26 cellular contexts compared by ENCODE assay signal in the genomic region with DNA sequence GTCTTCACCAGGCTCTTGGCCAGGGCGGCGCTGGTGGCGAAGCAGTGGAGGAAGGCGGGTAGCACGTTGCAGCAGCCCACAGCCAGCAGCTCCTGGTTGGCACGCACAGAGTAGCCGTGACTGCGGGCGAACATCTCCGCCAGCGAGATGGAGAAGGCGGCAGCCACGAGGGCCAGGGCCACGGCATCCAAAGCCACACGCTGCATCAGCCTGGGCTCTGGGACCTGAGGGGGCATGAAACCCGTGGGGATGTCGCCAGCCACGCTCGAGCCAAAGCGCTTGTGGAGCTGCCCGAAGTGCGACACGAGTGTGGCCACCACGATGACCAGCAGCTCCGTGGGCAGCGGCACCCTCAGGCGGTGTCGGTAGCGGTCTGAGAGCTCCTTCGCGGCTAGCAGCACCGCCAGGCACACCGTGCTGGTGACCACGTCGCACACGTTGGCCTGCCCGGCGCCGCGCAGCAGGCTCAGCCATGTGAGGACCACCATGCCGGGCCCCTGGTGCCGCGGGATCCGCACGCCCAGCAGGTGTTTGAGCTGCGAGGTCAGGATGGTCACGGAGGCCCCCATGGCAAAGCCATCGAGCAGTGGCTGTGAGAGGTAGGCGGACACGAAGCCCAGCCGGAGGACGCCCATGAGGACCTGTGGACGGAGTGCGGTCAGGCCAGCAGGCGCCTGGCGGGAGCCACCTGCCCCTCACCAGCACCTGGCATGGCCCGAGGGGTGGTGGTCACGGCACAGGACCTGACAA. TPM values are rescaled to one million over a fixed set of nuclear protein-coding genes. Genes with fewer than 3 reads are reported as not detected.
A peak's percentile ranks its signal among the peaks of the same experiment; 100 is the strongest.
DNase-seq lines count a peak whose midpoint lies in the region; ATAC-seq, FAIRE-seq and TF ChIP-seq lines count a peak whose summit lies in the region.
"Had no signal": no experiment of that assay in that cellular context is flagged by ENCODE, and none has a peak within 500 bp of the region (broad histone marks: within the 10 kb centered on the region; RNA-seq: fewer than 3 reads in every experiment).

No MANE protein-coding gene starts in this region.

- TF ChIP-seq POLR2A in K562 (conservative IDR thresholded peaks at IDR 0.05): no peak

- H3K36me3 ChIP-seq in BE2C (no peaks in the 10 kb centered on the region), K562 (ENCODE audit: control insufficient read depth, insufficient read depth, low read length) (peaks cover 22% of the 10 kb centered on the region; the same call in 1 of the 3 replicates)

- no peaks in the 10 kb centered on the region for H3K9me3 Mint-ChIP-seq in activated CD4-positive, alpha-beta memory T cell treated with anti-CD3 and anti-CD28 coated beads, Interleukin-2, amount 10 ng/mL, durations not matched to agents 7 days and 5 days
- H3K9me3 Mint-ChIP-seq: CD8-positive, alpha-beta T cell; GM23338 had no signal

- no peaks in the 10 kb centered on the region for H3K27me3 Mint-ChIP-seq in activated CD4-positive, alpha-beta memory T cell treated with anti-CD3 and anti-CD28 coated beads, Interleukin-2, amount 10 ng/mL, durations not matched to agents 7 days and 5 days

- no peak overlapping the region for H2AFZ ChIP-seq in K562 (ENCODE audit: low read depth, low read length)
- H2AFZ ChIP-seq: GM23338 had no signal

- TF ChIP-seq CTCF in BE2C (IDR thresholded peaks at IDR 0.05; ENCODE audit: low read depth, low read length) (no peak), K562 (IDR thresholded peaks at IDR 0.05 in 2 of 3, conservative IDR thresholded peaks at IDR 0.05 in 1 of 3; ENCODE audit: insufficient read depth in 2 of 3, low read depth in 1 of 3, low read length in 3 of 3) (no peak)

- H3K4me2 ChIP-seq in K562 (ENCODE audit: insufficient read depth, low read length): no peak overlapping the region
- H3K4me2 ChIP-seq: GM23338 had no signal

- no peak overlapping the region for H3K4me3 Mint-ChIP-seq in activated CD4-positive, alpha-beta memory T cell treated with anti-CD3 and anti-CD28 coated beads, Interleukin-2, amount 10 ng/mL, durations not matched to agents 7 days and 5 days
- H3K4me3 Mint-ChIP-seq: CD8-positive, alpha-beta T cell; GM23338; H9 had no signal

- intact Hi-C loops in K562 (cut with micrococcal nuclease): loop anchor here (5.0 to 10.0 kb wide), 5 partner anchors 55 to 305 kb away; a partner anchor contains a TSS

- H3K27ac Mint-ChIP-seq in activated CD4-positive, alpha-beta memory T cell treated with anti-CD3 and anti-CD28 coated beads, Interleukin-2, amount 10 ng/mL, durations not matched to agents 7 days and 5 days: no peak overlapping the region
- H3K27ac Mint-ChIP-seq: CD8-positive, alpha-beta T cell; GM23338; H9 had no signal

- H3K9ac ChIP-seq in K562 (ENCODE audit: insufficient read depth in 1 of 2, low read depth in 2 of 2, low read length in 2 of 2): no peak overlapping the region

- H3K4me1 ChIP-seq in BE2C (no peaks in the 10 kb centered on the region), K562 (replicated peaks in 1 of 2; ENCODE audit: control insufficient read depth in 2 of 2, insufficient read depth in 2 of 2, low read length in 2 of 2) (peaks cover 38 to 89% of the 10 kb centered on the region in 2 experiments)

- POLR2A ChIA-PET in K562 (lab: Yijun Ruan, JAX): interaction anchor here (0.6 to 0.9 kb wide), 2 partner anchors 88 to 109 kb away, joined by 4 to 5 read pairs; no protein-coding TSS in a partner anchor
- POLR2A ChIA-PET in activated CD4-positive, alpha-beta memory T cell treated with anti-CD3 and anti-CD28 coated beads, Interleukin-2, amount 10 ng/mL, durations not matched to agents 7 days and 5 days (lab: Charles Lee): no interaction called here

- no peak overlapping the region for H3K27ac ChIP-seq in K562 (ENCODE audit: extremely low read depth, low read depth, low read length)
- H3K27ac ChIP-seq: C4-2B, Peyer's patch, SK-N-MC had no signal

- no peak for FAIRE-seq in K562 (lab: Jason Lieb, UNC)
- FAIRE-seq: GM12878 had no signal

- TF ChIP-seq EP300 in K562 (IDR thresholded peaks at IDR 0.05; ENCODE audit: low read length): no peak

- H4K20me1 ChIP-seq in K562 (replicated peaks; ENCODE audit: control insufficient read depth, insufficient read depth, low read length): no peaks in the 10 kb centered on the region

- no peak for ATAC-seq in K562
- ATAC-seq: CD8-positive, alpha-beta T cell; GM12878; GM23338 had no signal

- peak; percentile 11 for DNase-seq in BE2C
- no peak for DNase-seq in K562 (ENCODE audit: extremely low read depth in 1 of 4, low spot score in 3 of 4)
- no peak for DNase-seq in activated CD4-positive, alpha-beta memory T cell treated with anti-CD3 and anti-CD28 coated beads, Interleukin-2, amount 10 ng/mL, durations not matched to agents 7 days and 5 days
- DNase-seq: Caco-2; CD8-positive, alpha-beta T cell; DMS 273 treated with DMSO at 0.1 percent for 48 hours; DMS79; EL; GDM1; H9; Kasumi-1; NCI-H1092 treated with DMSO at 0.1 percent for 48 hours; NCI-H1436; NCI-H187; NCI-H2081 treated with DMSO at 0.1 percent for 48 hours; NCI-H2171; NCI-H226; NCI-H510A; NCI-H69; Peyer's patch; SIG-M5 had no signal

- H3K9me3 ChIP-seq in BE2C (no peaks in the 10 kb centered on the region), K562 (replicated peaks; ENCODE audit: control insufficient read depth, insufficient read depth, low read depth, low read length) (no peaks in the 10 kb centered on the region; the same call in 1 of the 2 replicates)
- H3K9me3 ChIP-seq: Caco-2, Peyer's patch had no signal

- peaks cover 33% of the 10 kb centered on the region for H3K79me2 ChIP-seq in K562 (ENCODE audit: control insufficient read depth, insufficient read depth, low read length)

- CTCF ChIA-PET in K562 (lab: Yijun Ruan, JAX; ENCODE audit: low intra/inter-chr PET ratio): no interaction called here
- CTCF ChIA-PET in activated CD4-positive, alpha-beta memory T cell treated with anti-CD3 and anti-CD28 coated beads, Interleukin-2, amount 10 ng/mL, durations not matched to agents 7 days and 5 days (lab: Charles Lee): no interaction called here

- H3K4me3 ChIP-seq in BE2C (ENCODE audit: low read depth, low read length): no peak overlapping the region
- no peak overlapping the region for H3K4me3 ChIP-seq in K562
- H3K4me3 ChIP-seq: GM12878, GM23338, Peyer's patch, SK-N-MC had no signal

- peaks cover 22% of the 10 kb centered on the region for H3K4me1 Mint-ChIP-seq in activated CD4-positive, alpha-beta memory T cell treated with anti-CD3 and anti-CD28 coated beads, Interleukin-2, amount 10 ng/mL, durations not matched to agents 7 days and 5 days

- H3K9me1 ChIP-seq in K562 (ENCODE audit: control insufficient read depth, insufficient read depth, low read length): no peaks in the 10 kb centered on the region

- 94% methylated on average over 30 of the region's 58 CpGs for WGBS in K562 (ENCODE audit: insufficient coverage, low coverage, missing lambda C conversion rate)

- no peak for TF ChIP-seq RAD21 in K562 (CRISPR knock-in tag; conservative IDR thresholded peaks at IDR 0.05 in 1 of 2, IDR thresholded peaks at IDR 0.05 in 1 of 2)

- no TSS peak for BruUV-seq in K562 (replicated peaks; lab: Mats Ljungman, UMichigan)

- H3K27me3 ChIP-seq in BE2C (peaks cover 14% of the 10 kb centered on the region), K562 (ENCODE audit: control insufficient read depth in 2 of 2, insufficient read depth in 2 of 2, low read length in 2 of 2) (no peaks in the 10 kb centered on the region)
- H3K27me3 ChIP-seq: Peyer's patch had no signal

- in situ Hi-C loops in K562 (cut with MboI): no loop called here

- H3K36me3 Mint-ChIP-seq in activated CD4-positive, alpha-beta memory T cell treated with anti-CD3 and anti-CD28 coated beads, Interleukin-2, amount 10 ng/mL, durations not matched to agents 7 days and 5 days (ENCODE audit: low read depth): no peaks in the 10 kb centered on the region

RNA-seq across cellular contexts. Expression of a gene that starts 3.1 kb away (rescaled TPM):
- 5.3 TPM for polyA plus RNA-seq in BE2C (2012; ENCODE audit: insufficient read depth, insufficient read length, low read depth)
- total RNA-seq in K562 (2011; cell fraction: chromatin; rRNA removed; ENCODE audit: low replicate concordance): 7.8 and 35.6 TPM in 2 replicates
- 35.8 and 36.4 TPM in 2 replicates for total RNA-seq in K562 (2011; cell fraction: nucleolus; rRNA removed)
- 12.5 and 18.8 TPM in 2 replicates for total RNA-seq in K562 (2011; cell fraction: nucleoplasm; rRNA removed)
- total RNA-seq in K562 (2014; rRNA removed) (9.9 and 10.1 TPM in 2 replicates), K562 (2014; rRNA removed; fragmentation: Illumina TruSeq; extraction: Trizol) (0.26 and 0.69 TPM in 2 replicates), K562 (2015; rRNA removed; fragmentation: Illumina TruSeq; extraction: Trizol) (3.1 and 4.8 TPM in 2 replicates), K562 (2021) (13.6 and 16.1 TPM in 2 replicates)
- polyA plus RNA-seq in K562 (2011; rRNA removed) (1.2 and 2.2 TPM in 2 replicates), K562 (2014; fragmentation: Illumina TruSeq; extraction: Trizol) (0.30 and 1.2 TPM in 2 replicates), K562 (2014; fragmentation: Nextera tagmentation; extraction: Ambion mirVana) (under 1 TPM; 0.04 to 0.13 TPM), K562 (2014; rRNA removed) (11.2 and 14.1 TPM in 2 replicates)
- polyA plus RNA-seq in K562 (2011; cell fraction: cytosol; rRNA removed): 0.90 and 2.8 TPM in 2 replicates
- 34.5 and 72.8 TPM in 2 replicates for polyA plus RNA-seq in K562 (2011; cell fraction: nucleus; rRNA removed)
- polyA plus RNA-seq in K562 (2012): 9.8 and 26.2 TPM in 2 replicates
- polyA minus RNA-seq in K562 (2011; rRNA and poly(A)+ RNA removed): 0.36 and 0.70 TPM in 2 replicates
- 7.3 and 13.7 TPM in 2 replicates for polyA minus RNA-seq in K562 (2011; cell fraction: cytosol; rRNA and poly(A)+ RNA removed)
- polyA minus RNA-seq in K562 (2011; cell fraction: nucleus; rRNA and poly(A)+ RNA removed): 10.0 and 12.1 TPM in 2 replicates
- total RNA-seq in activated CD4-positive, alpha-beta memory T cell treated with anti-CD3 and anti-CD28 coated beads, Interleukin-2, amount 10 ng/mL, durations not matched to agents 7 days and 5 days: 10 to 100 TPM; 18.8 to 19.0 TPM

RNA-seq across cellular contexts. Expression of a gene that starts 3.3 kb away (rescaled TPM):
- polyA plus RNA-seq in BE2C (2012; ENCODE audit: insufficient read depth, insufficient read length, low read depth): 1.6 TPM
- 5.5 and 11.7 TPM in 2 replicates for total RNA-seq in K562 (2011; cell fraction: chromatin; rRNA removed; ENCODE audit: low replicate concordance)
- 8.4 and 9.3 TPM in 2 replicates for total RNA-seq in K562 (2011; cell fraction: nucleolus; rRNA removed)
- total RNA-seq in K562 (2011; cell fraction: nucleoplasm; rRNA removed): 4.1 and 4.2 TPM in 2 replicates
- total RNA-seq in K562 (2014; rRNA removed): 1.6 TPM in 2 replicates
- 0.40 and 0.96 TPM in 2 replicates for total RNA-seq in K562 (2014; rRNA removed; fragmentation: Illumina TruSeq; extraction: Trizol)
- 1.8 and 2.2 TPM in 2 replicates for total RNA-seq in K562 (2015; rRNA removed; fragmentation: Illumina TruSeq; extraction: Trizol)
- total RNA-seq in K562 (2021): 3.1 and 4.2 TPM in 2 replicates
- polyA plus RNA-seq in K562 (2011; rRNA removed): 0.95 and 2.0 TPM in 2 replicates
- 1.0 and 2.7 TPM in 2 replicates for polyA plus RNA-seq in K562 (2011; cell fraction: cytosol; rRNA removed)
- polyA plus RNA-seq in K562 (2011; cell fraction: nucleus; rRNA removed): 9.1 and 12.1 TPM in 2 replicates
- 4.4 and 8.2 TPM in 2 replicates for polyA plus RNA-seq in K562 (2012)
- 0.56 and 0.69 TPM in 2 replicates for polyA plus RNA-seq in K562 (2014; fragmentation: Illumina TruSeq; extraction: Trizol)
- under 1 TPM; 0.11 to 0.24 TPM for polyA plus RNA-seq in K562 (2014; fragmentation: Nextera tagmentation; extraction: Ambion mirVana)
- polyA plus RNA-seq in K562 (2014; rRNA removed): 1.4 and 2.1 TPM in 2 replicates
- polyA minus RNA-seq in K562 (2011; rRNA and poly(A)+ RNA removed): 0.51 and 0.74 TPM in 2 replicates
- 1.7 TPM in 2 replicates for polyA minus RNA-seq in K562 (2011; cell fraction: cytosol; rRNA and poly(A)+ RNA removed)
- 3.9 and 6.3 TPM in 2 replicates for polyA minus RNA-seq in K562 (2011; cell fraction: nucleus; rRNA and poly(A)+ RNA removed)
- under 1 TPM in 1 of 2 experiments, not detected in 1; 0.20 TPM for total RNA-seq in activated CD4-positive, alpha-beta memory T cell treated with anti-CD3 and anti-CD28 coated beads, Interleukin-2, amount 10 ng/mL, durations not matched to agents 7 days and 5 days
- total RNA-seq: M059J had no signal

RNA-seq across cellular contexts. Expression of a gene that starts 16.5 kb away (rescaled TPM):
- 22.7 TPM for polyA plus RNA-seq in BE2C (2012; ENCODE audit: insufficient read depth, insufficient read length, low read depth)
- 27.1 and 96.1 TPM in 2 replicates for total RNA-seq in K562 (2011; cell fraction: chromatin; rRNA removed; ENCODE audit: low replicate concordance)
- 70.2 and 86.6 TPM in 2 replicates for total RNA-seq in K562 (2011; cell fraction: nucleolus; rRNA removed)
- total RNA-seq in K562 (2011; cell fraction: nucleoplasm; rRNA removed): 28.7 and 35.0 TPM in 2 replicates
- 17.0 and 19.1 TPM in 2 replicates for total RNA-seq in K562 (2014; rRNA removed)
- 1.2 and 1.7 TPM in 2 replicates for total RNA-seq in K562 (2014; rRNA removed; fragmentation: Illumina TruSeq; extraction: Trizol)
- 6.1 and 6.3 TPM in 2 replicates for total RNA-seq in K562 (2015; rRNA removed; fragmentation: Illumina TruSeq; extraction: Trizol)
- 18.4 and 22.0 TPM in 2 replicates for total RNA-seq in K562 (2021)
- polyA plus RNA-seq in K562 (2011; rRNA removed): 5.6 and 6.8 TPM in 2 replicates
- 5.6 and 16.4 TPM in 2 replicates for polyA plus RNA-seq in K562 (2011; cell fraction: cytosol; rRNA removed)
- polyA plus RNA-seq in K562 (2011; cell fraction: nucleus; rRNA removed): 86.6 and 144 TPM in 2 replicates
- 13.1 and 23.6 TPM in 2 replicates for polyA plus RNA-seq in K562 (2012)
- 2.6 and 7.3 TPM in 2 replicates for polyA plus RNA-seq in K562 (2014; fragmentation: Illumina TruSeq; extraction: Trizol)
- under 1 TPM; 0.17 to 0.27 TPM for polyA plus RNA-seq in K562 (2014; fragmentation: Nextera tagmentation; extraction: Ambion mirVana)
- 15.3 and 15.7 TPM in 2 replicates for polyA plus RNA-seq in K562 (2014; rRNA removed)
- polyA minus RNA-seq in K562 (2011; rRNA and poly(A)+ RNA removed): 1.9 and 2.5 TPM in 2 replicates
- 5.5 and 7.7 TPM in 2 replicates for polyA minus RNA-seq in K562 (2011; cell fraction: cytosol; rRNA and poly(A)+ RNA removed)
- polyA minus RNA-seq in K562 (2011; cell fraction: nucleus; rRNA and poly(A)+ RNA removed): 17.1 and 17.2 TPM in 2 replicates
- 10 to 100 TPM; 13.8 to 14.7 TPM for total RNA-seq in activated CD4-positive, alpha-beta memory T cell treated with anti-CD3 and anti-CD28 coated beads, Interleukin-2, amount 10 ng/mL, durations not matched to agents 7 days and 5 days

RNA-seq across cellular contexts. Expression of a gene that starts 21.5 kb away (rescaled TPM):
- 0.19 TPM for polyA plus RNA-seq in BE2C (2012; ENCODE audit: insufficient read depth, insufficient read length, low read depth)
- 24.3 and 107 TPM in 2 replicates for total RNA-seq in K562 (2011; cell fraction: chromatin; rRNA removed; ENCODE audit: low replicate concordance)
- 71.6 and 76.2 TPM in 2 replicates for total RNA-seq in K562 (2011; cell fraction: nucleolus; rRNA removed)
- 78.9 and 124 TPM in 2 replicates for total RNA-seq in K562 (2011; cell fraction: nucleoplasm; rRNA removed)
- total RNA-seq in K562 (2014; rRNA removed) (21.6 and 30.7 TPM in 2 replicates), K562 (2014; rRNA removed; fragmentation: Illumina TruSeq; extraction: Trizol) (5.3 and 7.1 TPM in 2 replicates), K562 (2015; rRNA removed; fragmentation: Illumina TruSeq; extraction: Trizol) (10.4 and 11.4 TPM in 2 replicates), K562 (2021) (45.6 and 49.9 TPM in 2 replicates)
- polyA plus RNA-seq in K562 (2011; rRNA removed) (14.6 and 18.3 TPM in 2 replicates), K562 (2014; fragmentation: Illumina TruSeq; extraction: Trizol) (17.1 and 25.2 TPM in 2 replicates), K562 (2014; fragmentation: Nextera tagmentation; extraction: Ambion mirVana) (under 1 TPM; 0.34 to 0.53 TPM), K562 (2014; rRNA removed) (15.1 and 15.6 TPM in 2 replicates)
- 39.0 and 72.2 TPM in 2 replicates for polyA plus RNA-seq in K562 (2011; cell fraction: cytosol; rRNA removed)
- 55.9 and 72.5 TPM in 2 replicates for polyA plus RNA-seq in K562 (2011; cell fraction: nucleus; rRNA removed)
- 28.5 and 35.1 TPM in 2 replicates for polyA plus RNA-seq in K562 (2012)
- 73.8 and 144 TPM in 2 replicates for polyA minus RNA-seq in K562 (2011; rRNA and poly(A)+ RNA removed)
- 42.8 and 52.2 TPM in 2 replicates for polyA minus RNA-seq in K562 (2011; cell fraction: cytosol; rRNA and poly(A)+ RNA removed)
- polyA minus RNA-seq in K562 (2011; cell fraction: nucleus; rRNA and poly(A)+ RNA removed): 20.8 and 21.0 TPM in 2 replicates
- total RNA-seq in activated CD4-positive, alpha-beta memory T cell treated with anti-CD3 and anti-CD28 coated beads, Interleukin-2, amount 10 ng/mL, durations not matched to agents 7 days and 5 days: 1 to 10 TPM; 7.1 to 8.9 TPM

RNA-seq across cellular contexts. Expression of a gene that starts 57.6 kb away (rescaled TPM):
- polyA plus RNA-seq in BE2C (2012; ENCODE audit: insufficient read depth, insufficient read length, low read depth): 146 TPM
- total RNA-seq in K562 (2011; cell fraction: chromatin; rRNA removed; ENCODE audit: low replicate concordance): 55.5 and 132 TPM in 2 replicates
- 80.9 and 84.2 TPM in 2 replicates for total RNA-seq in K562 (2011; cell fraction: nucleolus; rRNA removed)
- 71.0 and 82.0 TPM in 2 replicates for total RNA-seq in K562 (2011; cell fraction: nucleoplasm; rRNA removed)
- 14.9 and 17.7 TPM in 2 replicates for total RNA-seq in K562 (2014; rRNA removed)
- total RNA-seq in K562 (2014; rRNA removed; fragmentation: Illumina TruSeq; extraction: Trizol): 2.4 and 3.7 TPM in 2 replicates
- total RNA-seq in K562 (2015; rRNA removed; fragmentation: Illumina TruSeq; extraction: Trizol): 9.4 and 9.5 TPM in 2 replicates
- total RNA-seq in K562 (2021): 13.8 and 16.9 TPM in 2 replicates
- 11.4 and 28.9 TPM in 2 replicates for polyA plus RNA-seq in K562 (2011; rRNA removed)
- 31.2 and 37.1 TPM in 2 replicates for polyA plus RNA-seq in K562 (2011; cell fraction: cytosol; rRNA removed)
- polyA plus RNA-seq in K562 (2011; cell fraction: nucleus; rRNA removed): 373 and 570 TPM in 2 replicates
- 18.3 and 42.2 TPM in 2 replicates for polyA plus RNA-seq in K562 (2012)
- polyA plus RNA-seq in K562 (2014; fragmentation: Illumina TruSeq; extraction: Trizol): 8.5 and 21.5 TPM in 2 replicates
- polyA plus RNA-seq in K562 (2014; fragmentation: Nextera tagmentation; extraction: Ambion mirVana): under 1 TPM; 0.13 to 0.18 TPM
- 22.5 and 30.9 TPM in 2 replicates for polyA plus RNA-seq in K562 (2014; rRNA removed)
- polyA minus RNA-seq in K562 (2011; rRNA and poly(A)+ RNA removed): 7.2 and 7.6 TPM in 2 replicates
- 8.2 and 14.5 TPM in 2 replicates for polyA minus RNA-seq in K562 (2011; cell fraction: cytosol; rRNA and poly(A)+ RNA removed)
- polyA minus RNA-seq in K562 (2011; cell fraction: nucleus; rRNA and poly(A)+ RNA removed): 27.3 and 30.2 TPM in 2 replicates
- 10 to 100 TPM; 24.1 to 28.8 TPM for total RNA-seq in activated CD4-positive, alpha-beta memory T cell treated with anti-CD3 and anti-CD28 coated beads, Interleukin-2, amount 10 ng/mL, durations not matched to agents 7 days and 5 days
